1 cellular context compared by ENCODE assay signal in genomic region chr7:44112231-44112996, GRCh38.
TF ChIP-seq lines count a peak whose summit lies in the region.

No MANE protein-coding gene starts in this region.

TF ChIP-seq in K562, 482 proteins besides CTCF, POLR2A, EP300 and RAD21 (continued from another document):
- TF ChIP-seq BCLAF1 (IDR thresholded peaks at IDR 0.05; ENCODE audit: borderline replicate concordance in 1 of 2, control insufficient read depth in 1 of 2, low read depth in 2 of 2, low read length in 1 of 2) (peak in 1 of 2 experiments; percentile 88; a peak in 2 of 4 replicates), RBFOX2 (IDR thresholded peaks at IDR 0.05; ENCODE audit: low read depth, low read length) (0 out of 2 replicates have a peak, but pooled peaks have one; percentile 18), TSHZ1 (CRISPR knock-in tag; IDR thresholded peaks at IDR 0.05) (no peak), YBX1 (IDR thresholded peaks at IDR 0.05) (no peak), FOSL1 (tag; conservative IDR thresholded peaks at IDR 0.05) (peak; percentile 54), CREB1 (IDR thresholded peaks at IDR 0.05) (0 out of 2 replicates have a peak, but pooled peaks have one; percentile 22), CREB1 (CRISPR knock-in tag; IDR thresholded peaks at IDR 0.05) (peak; percentile 60; the same call in 1 of the 2 replicates), MAZ (CRISPR knock-in tag; conservative IDR thresholded peaks at IDR 0.05 in 1 of 2, IDR thresholded peaks at IDR 0.05 in 1 of 2) (peak in 1 of 2 experiments; percentile 46; a peak in 1 of 4 replicates), L3MBTL2 (IDR thresholded peaks at IDR 0.05) (0 out of 2 replicates have a peak, but pooled peaks have one; percentile 37), FOXK2 (conservative IDR thresholded peaks at IDR 0.05 in 1 of 2, IDR thresholded peaks at IDR 0.05 in 1 of 2; ENCODE audit: low read depth in 2 of 2) (peak in 1 of 2 experiments; percentile 98; a peak in 2 of 4 replicates), GABPB1 (CRISPR knock-in tag; IDR thresholded peaks at IDR 0.05) (peak; percentile 20; the same call in 1 of the 2 replicates), MBD2 (IDR thresholded peaks at IDR 0.05; ENCODE audit: borderline replicate concordance, low read depth) (peak; percentile 79), PHTF2 (CRISPR knock-in tag; IDR thresholded peaks at IDR 0.05) (no peak), FIP1L1 (IDR thresholded peaks at IDR 0.05; ENCODE audit: low read depth, low read length, poor library complexity, severe bottlenecking) (peak; percentile 50), ZNF644 (tag; IDR thresholded peaks at IDR 0.05; ENCODE audit: low read depth) (no peak), ZNF280A (IDR thresholded peaks at IDR 0.05; ENCODE audit: low read depth, partially characterized antibody) (no peak), CHAMP1 (IDR thresholded peaks at IDR 0.05) (no peak), CBFB (CRISPR knock-in tag; IDR thresholded peaks at IDR 0.05) (0 out of 2 replicates have a peak, but pooled peaks have one; percentile 60), HINFP (tag; conservative IDR thresholded peaks at IDR 0.05; ENCODE audit: low read depth) (no peak), ZNF512 (tag; IDR thresholded peaks at IDR 0.05) (no peak), ESRRA (IDR thresholded peaks at IDR 0.05; ENCODE audit: borderline replicate concordance, low read depth) (peak; percentile 49; the same call in 1 of the 2 replicates), TOE1 (IDR thresholded peaks at IDR 0.05; ENCODE audit: borderline replicate concordance) (peak; percentile 87), TOE1 (CRISPR knock-in tag; IDR thresholded peaks at IDR 0.05; ENCODE audit: borderline replicate concordance, low read depth) (peak; percentile 32; the same call in 1 of the 2 replicates), CREB3L1 (IDR thresholded peaks at IDR 0.05; ENCODE audit: borderline replicate concordance, low read depth) (no peak), ZNF263 (CRISPR knock-in tag; IDR thresholded peaks at IDR 0.05; ENCODE audit: borderline replicate concordance) (peak; percentile 25; the same call in 1 of the 2 replicates), POLR2AphosphoS5 (IDR thresholded peaks at IDR 0.05; ENCODE audit: control insufficient read depth, insufficient read depth, low read depth, low read length) (peak; percentile 2; the same call in 1 of the 2 replicates), ZBTB1 (CRISPR knock-in tag; IDR thresholded peaks at IDR 0.05; ENCODE audit: borderline replicate concordance, low read depth) (no peak), POLR2G (IDR thresholded peaks at IDR 0.05; ENCODE audit: low read depth, low read length) (peak; percentile 86), CTBP1 (IDR thresholded peaks at IDR 0.05; ENCODE audit: borderline replicate concordance) (peak; percentile 55; the same call in 1 of the 2 replicates), HNRNPK (IDR thresholded peaks at IDR 0.05; ENCODE audit: low read depth, low read length, poor library complexity, severe bottlenecking) (no peak), ZNF253 (CRISPR knock-in tag; conservative IDR thresholded peaks at IDR 0.05) (no peak), ATF1 (CRISPR knock-in tag; IDR thresholded peaks at IDR 0.05) (no peak), ATF1 (tag; IDR thresholded peaks at IDR 0.05) (no peak), PRDM10 (IDR thresholded peaks at IDR 0.05; ENCODE audit: partially characterized antibody) (peak; percentile 99), E2F3 (CRISPR knock-in tag; IDR thresholded peaks at IDR 0.05) (no peak), SMAD1 (IDR thresholded peaks at IDR 0.05; ENCODE audit: low read depth, low read length, partially characterized antibody) (no peak), TAL1 (IDR thresholded peaks at IDR 0.05) (no peak), NR3C1 (CRISPR knock-in tag; IDR thresholded peaks at IDR 0.05) (no peak), CEBPG (CRISPR knock-in tag; IDR thresholded peaks at IDR 0.05) (0 out of 2 replicates have a peak, but pooled peaks have one; percentile 2), CEBPG (tag; conservative IDR thresholded peaks at IDR 0.05 in 1 of 2, IDR thresholded peaks at IDR 0.05 in 1 of 2) (no peak), RFX1 (IDR thresholded peaks at IDR 0.05) (peak; percentile 22; the same call in 1 of the 2 replicates), YY1 (IDR thresholded peaks at IDR 0.05; ENCODE audit: borderline replicate concordance in 1 of 3, control insufficient read depth in 1 of 3, extremely low read depth in 1 of 3, insufficient read depth in 3 of 3, insufficient read length in 1 of 3, insufficient replicate concordance in 2 of 3, low read depth in 1 of 3, low read length in 2 of 3) (peak in 1 of 3 experiments; percentile 35)
